15 cellular contexts compared by ENCODE assay signal in genomic region chr7:98267305-98267704, GRCh38. TPM values are rescaled to one million over a fixed set of nuclear protein-coding genes. Genes with fewer than 3 reads are reported as not detected.
DNase-seq lines count a peak whose midpoint lies in the region; ATAC-seq and TF ChIP-seq lines count a peak whose summit lies in the region.
"Had no signal": no experiment of that assay in that cellular context is flagged by ENCODE, and none has a peak within 500 bp of the region (broad histone marks: within the 10 kb centered on the region; RNA-seq: fewer than 3 reads in every experiment).

No MANE protein-coding gene starts in this region.

- no peak overlapping the region for H3K4me3 Mint-ChIP-seq in T-helper 17 cell
- H3K4me3 Mint-ChIP-seq: CD4-positive, alpha-beta memory T cell; HFFc6 had no signal

- H3K4me3 ChIP-seq in left lung: no peak overlapping the region
- H3K4me3 ChIP-seq in thoracic aorta: no peak overlapping the region
- H3K4me3 ChIP-seq: HAP-1 had no signal

- ATAC-seq in T-helper 17 cell: no peak
- peak; percentile 16 for ATAC-seq in left lung
- peak; percentile 24 for ATAC-seq in thoracic aorta (ENCODE audit: insufficient number of reproducible peaks, low FRiP score, low read depth)
- ATAC-seq in HG03378 (IDR thresholded peaks at IDR 0.05; ENCODE audit: unreplicated experiment): no peak
- ATAC-seq in HG03460 (IDR thresholded peaks at IDR 0.05; ENCODE audit: unreplicated experiment): no peak

- H3K4me1 Mint-ChIP-seq in T-helper 17 cell: peaks cover 6% of the 10 kb centered on the region

- no peaks in the 10 kb centered on the region for H3K27me3 Mint-ChIP-seq in T-helper 17 cell
- H3K27me3 Mint-ChIP-seq: CD4-positive, alpha-beta memory T cell had no signal

- H3K27ac ChIP-seq in left lung: no peak overlapping the region
- no peak overlapping the region for H3K27ac ChIP-seq in thoracic aorta

- H3K36me3 ChIP-seq in left lung (no peaks in the 10 kb centered on the region), thoracic aorta (no peaks in the 10 kb centered on the region)
- H3K36me3 ChIP-seq: HAP-1 had no signal

- no peak for TF ChIP-seq CTCF in left lung (IDR thresholded peaks at IDR 0.05)
- no peak for TF ChIP-seq CTCF in thoracic aorta (IDR thresholded peaks at IDR 0.05)

- H3K9me3 ChIP-seq in T-helper 17 cell (ENCODE audit: control insufficient read depth, low read length, poor library complexity, severe bottlenecking) (no peaks in the 10 kb centered on the region), left lung (no peaks in the 10 kb centered on the region), thoracic aorta (no peaks in the 10 kb centered on the region)
- H3K9me3 ChIP-seq: Caco-2, HAP-1 had no signal

- intact Hi-C loops in left lung (cut with DNase I): no loop called here

- no peak for DNase-seq in T-helper 17 cell
- DNase-seq in left lung: no peak
- no peak for DNase-seq in thoracic aorta (ENCODE audit: low spot score)
- DNase-seq in stimulated activated CD4-positive, alpha-beta T cell treated with anti-CD3 and anti-CD28 coated beads, Interleukin-1b, Interleukin-23, amount 100 ng/mL, for 48 hours: no peak
- DNase-seq: C1 segment of cervical spinal cord; Caco-2; CD4-positive, alpha-beta memory T cell; DMS153; DND-41; GOT3 had no signal

- H3K4me1 ChIP-seq in left lung: no peaks in the 10 kb centered on the region
- no peaks in the 10 kb centered on the region for H3K4me1 ChIP-seq in thoracic aorta (ENCODE audit: control insufficient read depth in 1 of 2, low read depth in 2 of 2)
- H3K4me1 ChIP-seq: HAP-1 had no signal

- H3K27me3 ChIP-seq in left lung (no peaks in the 10 kb centered on the region), thoracic aorta (replicated peaks; ENCODE audit: insufficient read depth) (no peaks in the 10 kb centered on the region)

- peak overlapping the region; percentile 9 for H3K27ac Mint-ChIP-seq in T-helper 17 cell
- H3K27ac Mint-ChIP-seq: HFFc6 had no signal

- H3K36me3 Mint-ChIP-seq in T-helper 17 cell (ENCODE audit: low read depth): no peaks in the 10 kb centered on the region

RNA-seq across cellular contexts. Expression of gene BRI3, which starts 14.2 kb away (rescaled TPM):
- total RNA-seq in T-helper 17 cell (10 to 100 TPM; 67.1 to 77.1 TPM), left lung (100 to 1,000 TPM; 448 to 505 TPM), thoracic aorta (100 to 1,000 TPM in 1 of 2 donors, 10 to 100 TPM in 1; 95.1 to 104 TPM)

RNA-seq across cellular contexts. Expression of gene TECPR1, which starts 15.3 kb away (rescaled TPM):
- total RNA-seq in T-helper 17 cell (100 to 1,000 TPM in 1 of 2 donors, 10 to 100 TPM in 1; 76.5 to 100 TPM), left lung (10 to 100 TPM; 40.0 to 67.4 TPM), thoracic aorta (10 to 100 TPM; 41.6 to 53.8 TPM)

RNA-seq across cellular contexts. Expression of gene BHLHA15, which starts 56.1 kb away (rescaled TPM):
- not detected for total RNA-seq in T-helper 17 cell
- 1 to 10 TPM in 1 of 2 donors, under 1 TPM in 1; 0.87 to 2.4 TPM for total RNA-seq in left lung
- not detected for total RNA-seq in thoracic aorta
- total RNA-seq: A172; CD4-positive, alpha-beta memory T cell had no signal

Comparison
In these comparisons a context has a peak if more than half of its experiments do, and no peak if none do; other contexts are left out.
1. ATAC-seq: peak in left lung (single experiment) and thoracic aorta (single experiment); none in T-helper 17 cell (single experiment), HG03378 (single experiment) and HG03460 (single experiment).
2. RNA of gene BRI3, which starts 14.2 kb away (total RNA-seq): 448 to 505 TPM in left lung; 95.1 to 104 TPM in thoracic aorta and 67.1 to 77.1 TPM in T-helper 17 cell; every median in the first group is over 4 times any median in the second.